23 cellular contexts compared by ENCODE assay signal in genomic region chr20:61964675-61965605, GRCh38.
A peak's percentile ranks its signal among the peaks of the same experiment; 100 is the strongest.
DNase-seq lines count a peak whose midpoint lies in the region; ATAC-seq and TF ChIP-seq lines count a peak whose summit lies in the region.
"Had no signal": no experiment of that assay in that cellular context is flagged by ENCODE, and none has a peak within 500 bp of the region (broad histone marks: within the 10 kb centered on the region; RNA-seq: fewer than 3 reads in every experiment).

No MANE protein-coding gene starts in this region.

- no peaks in the 10 kb centered on the region for H3K27me3 ChIP-seq in right cardiac atrium (ENCODE audit: control insufficient read depth, insufficient read depth)
- peaks cover 0 to 19% (median 0%) of the 10 kb centered on the region in 45 donors for H3K27me3 ChIP-seq in dorsolateral prefrontal cortex
- no peaks in the 10 kb centered on the region for H3K27me3 ChIP-seq in mesendoderm (ENCODE audit: insufficient read depth, low read length, poor library complexity)
- H3K27me3 ChIP-seq: cardiac muscle cell, SJCRH30 had no signal

- intact Hi-C loops in right cardiac atrium (cut with DNase I) = no loop called here
- intact Hi-C loops in cardiac septum (cut with DNase I) = no loop called here
- intact Hi-C loops in dorsolateral prefrontal cortex (cut with DNase I) = no loop called here

- no peaks in the 10 kb centered on the region for H3K79me1 ChIP-seq in mesendoderm (ENCODE audit: low read length)

- H2BK5ac ChIP-seq in mesendoderm (ENCODE audit: low read length) = no peak overlapping the region

- peak; percentile 7 to 38 for ATAC-seq in right cardiac atrium
- no peak for ATAC-seq in HG02884 (IDR thresholded peaks at IDR 0.05; ENCODE audit: unreplicated experiment)
- ATAC-seq: left cardiac atrium; naive thymus-derived CD4-positive, alpha-beta T cell; T-cell had no signal

- H2AK5ac ChIP-seq in mesendoderm (ENCODE audit: low read length) = no peak overlapping the region

- no peak overlapping the region for H3K4me2 ChIP-seq in mesendoderm (ENCODE audit: low read length)
- H3K4me2 ChIP-seq: BLaER1 treated with 17β-estradiol and CSF1 and Interleukin-3, amounts not matched to agents 10 nM and 100 nM; PC-9 had no signal

- H3K79me2 ChIP-seq in mesendoderm (ENCODE audit: control insufficient read depth, insufficient read depth, low read length) = no peaks in the 10 kb centered on the region

- no peak overlapping the region for H3K18ac ChIP-seq in mesendoderm (ENCODE audit: low read length)

- H3K4me1 ChIP-seq in right cardiac atrium (ENCODE audit: control insufficient read depth, insufficient read depth, low read length) (no peaks in the 10 kb centered on the region), mesendoderm (ENCODE audit: control insufficient read depth, low read depth, low read length) (no peaks in the 10 kb centered on the region)
- H3K4me1 ChIP-seq: BLaER1 treated with 17β-estradiol and CSF1 and Interleukin-3, amounts not matched to agents 10 nM and 100 nM; SJCRH30 had no signal

- no peak overlapping the region for H3K4ac ChIP-seq in mesendoderm (ENCODE audit: low read depth, low read length)

- H3K27ac ChIP-seq in right cardiac atrium (ENCODE audit: low read length) (no peak overlapping the region), dorsolateral prefrontal cortex (no peak overlapping the region), mesendoderm (ENCODE audit: low read depth, low read length) (no peak overlapping the region)
- H3K27ac ChIP-seq: BLaER1 treated with 17β-estradiol and CSF1 and Interleukin-3, amounts not matched to agents 10 nM and 100 nM; cardiac muscle cell; PC-9; SJCRH30 had no signal

- no peak overlapping the region for H3K9ac ChIP-seq in mesendoderm (ENCODE audit: low read length)
- H3K9ac ChIP-seq: BLaER1 treated with 17β-estradiol and CSF1 and Interleukin-3, amounts not matched to agents 10 nM and 100 nM had no signal

- TF ChIP-seq POLR2A in erythroblast (IDR thresholded peaks at IDR 0.05; ENCODE audit: low read length) = no peak

- no peak for TF ChIP-seq CTCF in dorsolateral prefrontal cortex (IDR thresholded peaks at IDR 0.05 in 54 of 56, conservative IDR thresholded peaks at IDR 0.05 in 2 of 56; ENCODE audit: low read depth in 1 of 56, partially characterized antibody in 56 of 56)

- no peak overlapping the region for H2BK120ac ChIP-seq in mesendoderm (ENCODE audit: low read depth, low read length)

- H3K4me3 ChIP-seq in right cardiac atrium (ENCODE audit: low read length) (no peak overlapping the region), dorsolateral prefrontal cortex (peak overlapping the region in 33 of 59 donors; percentile 3 to 45 (median 28)), mesendoderm (ENCODE audit: low read length) (no peak overlapping the region)
- H3K4me3 ChIP-seq: BLaER1 treated with 17β-estradiol and CSF1 and Interleukin-3, amounts not matched to agents 10 nM and 100 nM; cardiac muscle cell; GM12878; PC-9; SJCRH30 had no signal

- H3K56ac ChIP-seq in mesendoderm (ENCODE audit: low read length) = peak overlapping the region; percentile 15

- H3K36me3 ChIP-seq in mesendoderm (ENCODE audit: control insufficient read depth, insufficient read depth, low read length) = no peaks in the 10 kb centered on the region
- H3K36me3 ChIP-seq: BLaER1 treated with 17β-estradiol and CSF1 and Interleukin-3, amounts not matched to agents 10 nM and 100 nM; cardiac muscle cell; SJCRH30 had no signal

- DNase-seq in right cardiac atrium = peak in 1 of 3 donors; percentile 47
- no peak for DNase-seq in cardiac septum (ENCODE audit: low spot score)
- DNase-seq in dorsolateral prefrontal cortex = peak in 4 of 10 donors; percentile 26 to 60 (median 52)
- DNase-seq in mesendoderm = no peak
- DNase-seq in ureter (ENCODE audit: low spot score) = peak; percentile 37
- DNase-seq in NK-92 treated with Interleukin-12 subunit alpha and Interleukin-12 subunit beta, amount 100 ng/mL, for 24 hours (lab: John Stamatoyannopoulos, UW) = no peak
- DNase-seq in erythroblast (lab: John Stamatoyannopoulos, UW) = no peak
- DNase-seq: activated naive CD4-positive, alpha-beta T cell treated with anti-CD3 and anti-CD28 coated beads, Interleukin-2, amount 10 ng/mL, durations not matched to agents 7 days and 5 days; aorta; Calu3; DND-41; left cardiac atrium; naive thymus-derived CD4-positive, alpha-beta T cell; NCI-H1092 treated with DMSO at 0.1 percent for 48 hours; NCI-H1930; PC-9; SJCRH30; stimulated activated naive CD4-positive, alpha-beta T cell treated with Interleukin-2 at 50 U/mL for 16 hours; T-cell had no signal

- H2BK15ac ChIP-seq in mesendoderm (replicated peaks; ENCODE audit: low read depth) = no peak overlapping the region

- H3K9me3 ChIP-seq in right cardiac atrium (ENCODE audit: control insufficient read depth, low read length) = no peaks in the 10 kb centered on the region
- H3K9me3 ChIP-seq: BLaER1 treated with 17β-estradiol and CSF1 and Interleukin-3, amounts not matched to agents 10 nM and 100 nM; SJCRH30 had no signal

- WGBS in right cardiac atrium = 36% methylated on average over 41 of the region's 41 CpGs
- WGBS in mesendoderm (ENCODE audit: extremely low coverage, insufficient coverage, low lambda C conversion rate) = no CpG with 5 or more reads among the region's 41 CpGs

- no peak overlapping the region for H3K23ac ChIP-seq in mesendoderm (ENCODE audit: low read length)

- H4K5ac ChIP-seq in mesendoderm (ENCODE audit: low read length) = no peak overlapping the region

- H4K8ac ChIP-seq in mesendoderm (ENCODE audit: low read depth, low read length) = no peak overlapping the region

Comparison
In these comparisons a context has a peak if more than half of its experiments do, and no peak if none do; other contexts are left out.
1. H3K4me3 ChIP-seq: peak in dorsolateral prefrontal cortex (33 of 59); none in right cardiac atrium (single experiment) and mesendoderm (single experiment).